ENCODE assay signal across 15 cellular contexts in the genomic region with DNA sequence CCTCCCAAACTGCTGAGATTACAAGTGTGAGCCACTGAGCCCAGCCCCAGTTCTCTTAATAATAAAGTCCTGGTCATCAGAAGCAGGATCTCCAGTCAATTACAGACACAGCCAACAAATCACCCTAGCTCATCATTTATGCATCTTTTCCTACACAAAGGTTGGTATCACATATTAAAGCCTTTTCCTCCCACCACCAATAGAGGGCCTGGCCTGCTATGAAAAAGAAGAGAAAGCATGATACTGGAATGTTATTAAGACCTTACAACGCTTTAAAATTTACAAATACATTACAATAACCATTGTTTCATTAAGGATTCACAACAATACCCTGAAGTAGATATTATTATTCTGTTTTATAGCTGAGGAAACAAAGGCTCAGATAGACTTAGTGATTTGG. TPM values are rescaled to one million over a fixed set of nuclear protein-coding genes. Genes with fewer than 3 reads are reported as not detected.
DNase-seq lines count a peak whose midpoint lies in the region; ATAC-seq and TF ChIP-seq lines count a peak whose summit lies in the region.
"Had no signal": no experiment of that assay in that cellular context is flagged by ENCODE, and none has a peak within 500 bp of the region (broad histone marks: within the 10 kb centered on the region; RNA-seq: fewer than 3 reads in every experiment).

No MANE protein-coding gene starts in this region.

- no peak overlapping the region for H3K27ac ChIP-seq in A673 (ENCODE audit: low read depth, low read length, poor library complexity, severe bottlenecking)
- no peak overlapping the region for H3K27ac ChIP-seq in GM23338 (ENCODE audit: low read depth)
- no peak overlapping the region for H3K27ac ChIP-seq in hepatocyte
- no peak overlapping the region for H3K27ac ChIP-seq in ascending aorta
- H3K27ac ChIP-seq: RWPE1 had no signal

- no peak overlapping the region; the same call in 1 of the 2 replicates for H2AFZ ChIP-seq in GM23338
- no peak overlapping the region for H2AFZ ChIP-seq in hepatocyte

- POLR2A ChIA-PET in A673 (lab: Charles Lee; ENCODE audit: low non-redundant PET) = no interaction called here

- peak; percentile 74 for TF ChIP-seq CTCF in A673 (conservative IDR thresholded peaks at IDR 0.05; ENCODE audit: low read depth, low read length)
- TF ChIP-seq CTCF in GM23338 (conservative IDR thresholded peaks at IDR 0.05; ENCODE audit: low read depth in 2 of 2) = peak; percentile 50 to 63
- TF ChIP-seq CTCF in hepatocyte (IDR thresholded peaks at IDR 0.05; ENCODE audit: poor library complexity) = peak; percentile 36
- TF ChIP-seq CTCF in ascending aorta (IDR thresholded peaks at IDR 0.05) = no peak

- H3K27me3 ChIP-seq in A673 (replicated peaks; ENCODE audit: insufficient read depth, low read depth, low read length, poor library complexity) (no peaks in the 10 kb centered on the region), GM23338 (ENCODE audit: insufficient read depth) (no peaks in the 10 kb centered on the region), hepatocyte (peaks cover 15% of the 10 kb centered on the region), ascending aorta (no peaks in the 10 kb centered on the region)

- no peaks in the 10 kb centered on the region for H3K36me3 Mint-ChIP-seq in GM23338 (ENCODE audit: low read depth)
- H3K36me3 Mint-ChIP-seq in activated T-helper 17 cell treated with anti-CD3 and anti-CD28 coated beads, Interleukin-2, amount 50 U/mL, for 72 hours (ENCODE audit: low read depth) = no peaks in the 10 kb centered on the region

- no peaks in the 10 kb centered on the region for H3K9me2 ChIP-seq in GM23338 (ENCODE audit: insufficient read depth)
- H3K9me2 ChIP-seq in hepatocyte (replicated peaks; ENCODE audit: insufficient read depth) = no peaks in the 10 kb centered on the region

- no peaks in the 10 kb centered on the region for H3F3A ChIP-seq in GM23338 (replicated peaks; ENCODE audit: low read depth)

- H4K20me1 ChIP-seq in GM23338 (replicated peaks; ENCODE audit: insufficient read depth) (no peaks in the 10 kb centered on the region), hepatocyte (ENCODE audit: insufficient read depth, poor library complexity, severe bottlenecking) (no peaks in the 10 kb centered on the region)

- DNase-seq in A673 (ENCODE audit: low spot score) (peak; percentile 65), GM23338 (ENCODE audit: low spot score) (peak; percentile 33), SK-MEL-5 (ENCODE audit: low read depth, low spot score) (peak; percentile 65), hepatocyte (ENCODE audit: low spot score) (no peak), Kasumi-1 (lab: John Stamatoyannopoulos, UW) (no peak), ascending aorta (ENCODE audit: low spot score in 2 of 2) (no peak)
- DNase-seq in stimulated activated CD4-positive, alpha-beta T cell treated with anti-CD3 and anti-CD28 coated beads, Interleukin-1b, Interleukin-23, amount 100 ng/mL, for 48 hours = no peak
- DNase-seq: activated CD4-positive, CD25-positive, alpha-beta regulatory T cell; activated effector memory CD4-positive, alpha-beta T cell treated with Interleukin-2 at 50 U/mL for 16 hours; CD4-positive, alpha-beta T cell; cortex of kidney; naive B cell had no signal

- peak; percentile 34; the same call in 1 of the 3 replicates for ATAC-seq in GM23338
- ATAC-seq in activated T-helper 17 cell treated with anti-CD3 and anti-CD28 coated beads, Interleukin-2, amount 50 U/mL, for 72 hours (replicated peaks) = no peak

- no peaks in the 10 kb centered on the region for H3K36me3 ChIP-seq in A673 (ENCODE audit: insufficient read depth, low read length, poor library complexity, severe bottlenecking)
- no peaks in the 10 kb centered on the region for H3K36me3 ChIP-seq in GM23338 (ENCODE audit: insufficient read depth)
- no peaks in the 10 kb centered on the region for H3K36me3 ChIP-seq in hepatocyte (replicated peaks; ENCODE audit: insufficient read depth, low read depth)
- H3K36me3 ChIP-seq in ascending aorta = no peaks in the 10 kb centered on the region

- H3K27ac Mint-ChIP-seq in GM23338 = no peak overlapping the region
- H3K27ac Mint-ChIP-seq in activated T-helper 17 cell treated with anti-CD3 and anti-CD28 coated beads, Interleukin-2, amount 50 U/mL, for 72 hours = no peak overlapping the region
- H3K27ac Mint-ChIP-seq: CD4-positive, alpha-beta T cell; naive B cell; stimulated activated naive CD8-positive, alpha-beta T cell treated with anti-CD3 and anti-CD28 coated beads, Interleukin-15, Interleukin-2, amounts not matched to agents 100 ng/mL and 50 ng/mL, for 24 hours had no signal

- 32% methylated on average over 1 of the region's 1 CpG for WGBS in hepatocyte (ENCODE audit: low lambda C conversion rate, missing lambda C conversion rate)

- BruUV-seq in A673 (replicated peaks; lab: Mats Ljungman, UMichigan) = no TSS peak

- no peaks in the 10 kb centered on the region for H3K9me3 Mint-ChIP-seq in GM23338
- H3K9me3 Mint-ChIP-seq in activated T-helper 17 cell treated with anti-CD3 and anti-CD28 coated beads, Interleukin-2, amount 50 U/mL, for 72 hours = no peaks in the 10 kb centered on the region
- H3K9me3 Mint-ChIP-seq: CD4-positive, alpha-beta T cell; stimulated activated naive CD8-positive, alpha-beta T cell treated with anti-CD3 and anti-CD28 coated beads, Interleukin-15, Interleukin-2, amounts not matched to agents 100 ng/mL and 50 ng/mL, for 24 hours had no signal

- H3K4me1 ChIP-seq in A673 (ENCODE audit: insufficient read depth, low read length, poor library complexity, severe bottlenecking) = peaks cover 4% of the 10 kb centered on the region
- peaks cover 5% of the 10 kb centered on the region; the same call in 1 of the 2 replicates for H3K4me1 ChIP-seq in GM23338 (ENCODE audit: insufficient read depth)
- no peaks in the 10 kb centered on the region for H3K4me1 ChIP-seq in hepatocyte (ENCODE audit: insufficient read depth)
- no peaks in the 10 kb centered on the region for H3K4me1 ChIP-seq in ascending aorta

- H3K4me3 Mint-ChIP-seq in GM23338 = no peak overlapping the region
- H3K4me3 Mint-ChIP-seq in activated T-helper 17 cell treated with anti-CD3 and anti-CD28 coated beads, Interleukin-2, amount 50 U/mL, for 72 hours = no peak overlapping the region
- H3K4me3 Mint-ChIP-seq: CD4-positive, alpha-beta T cell; naive B cell; stimulated activated naive CD8-positive, alpha-beta T cell treated with anti-CD3 and anti-CD28 coated beads, Interleukin-15, Interleukin-2, amounts not matched to agents 100 ng/mL and 50 ng/mL, for 24 hours had no signal

- no peaks in the 10 kb centered on the region for H3K27me3 Mint-ChIP-seq in GM23338 (ENCODE audit: insufficient read depth, low read depth, poor library complexity)
- peaks cover 29% of the 10 kb centered on the region for H3K27me3 Mint-ChIP-seq in activated T-helper 17 cell treated with anti-CD3 and anti-CD28 coated beads, Interleukin-2, amount 50 U/mL, for 72 hours

- H3K4me3 ChIP-seq in A673 (ENCODE audit: low read depth, low read length, poor library complexity, severe bottlenecking) (no peak overlapping the region), GM23338 (no peak overlapping the region), hepatocyte (no peak overlapping the region), ascending aorta (no peak overlapping the region)

- CTCF ChIA-PET in A673 (lab: Charles Lee) = interaction anchor here (0.6 to 0.9 kb wide), 3 partner anchors 9 to 63 kb away, joined by 3 to 4 read pairs (median 3); no protein-coding TSS in a partner anchor

- no peaks in the 10 kb centered on the region for H3K79me2 ChIP-seq in GM23338 (replicated peaks; ENCODE audit: insufficient read depth)
- H3K79me2 ChIP-seq in hepatocyte = no peaks in the 10 kb centered on the region

- no peak overlapping the region for H3K4me2 ChIP-seq in GM23338
- no peak overlapping the region for H3K4me2 ChIP-seq in hepatocyte

- peaks cover 3% of the 10 kb centered on the region; the same call in 1 of the 3 replicates for H3K4me1 Mint-ChIP-seq in GM23338
- no peaks in the 10 kb centered on the region for H3K4me1 Mint-ChIP-seq in activated T-helper 17 cell treated with anti-CD3 and anti-CD28 coated beads, Interleukin-2, amount 50 U/mL, for 72 hours
- H3K4me1 Mint-ChIP-seq: naive B cell had no signal

- intact Hi-C loops in A673 (cut with micrococcal nuclease; ENCODE audit: unreplicated experiment) (no loop called here), ascending aorta (cut with DNase I) (no loop called here)

- H3K9me3 ChIP-seq in A673 (ENCODE audit: low read depth, low read length, poor library complexity, severe bottlenecking) (peaks cover 4% of the 10 kb centered on the region), hepatocyte (ENCODE audit: low read depth) (no peaks in the 10 kb centered on the region), ascending aorta (no peaks in the 10 kb centered on the region)

- in situ Hi-C loops in SK-MEL-5 (cut with HindIII; ENCODE audit: low pct_unique_long_range_greater_than_20kb, low sequenced_read_pairs) = no loop called here

TF ChIP-seq in GM23338, 12 proteins besides CTCF, POLR2A, EP300 and RAD21 (continues in another document):
- TF ChIP-seq JUNB (IDR thresholded peaks at IDR 0.05; ENCODE audit: unreplicated experiment) (no peak), STAT1 (IDR thresholded peaks at IDR 0.05; ENCODE audit: unreplicated experiment) (no peak), POLR2AphosphoS5 (IDR thresholded peaks at IDR 0.05; ENCODE audit: low read depth) (no peak), EZH2 (IDR thresholded peaks at IDR 0.05; ENCODE audit: low read depth, unreplicated experiment) (no peak), ZNF114 (CRISPR knock-in tag; IDR thresholded peaks at IDR 0.05) (no peak), ZNF331 (CRISPR knock-in tag; IDR thresholded peaks at IDR 0.05; ENCODE audit: low read depth) (no peak), CREB1 (CRISPR knock-in tag; IDR thresholded peaks at IDR 0.05; ENCODE audit: low read depth) (no peak), NANOG (IDR thresholded peaks at IDR 0.05; ENCODE audit: borderline replicate concordance) (no peak)

RNA-seq across cellular contexts. Expression of a gene that starts 25.9 kb away (rescaled TPM):
- total RNA-seq in A673 (2021) = 65.1 and 74.4 TPM in 2 replicates
- total RNA-seq in GM23338 (2014; rRNA removed; shearing (Covaris generic)) = not detected in 2 replicates
- not detected in 2 replicates for polyA plus RNA-seq in GM23338 (2016; fragmentation: Nextera tagmentation; extraction: Ambion mirVana)
- 1.1 and 1.3 TPM in 2 replicates for total RNA-seq in SK-MEL-5 (2014; rRNA removed; shearing (Covaris generic))
- 2.0 and 2.6 TPM in 2 replicates for polyA plus RNA-seq in SK-MEL-5 (2015; cell fraction: cytosol; rRNA removed)
- polyA plus RNA-seq in SK-MEL-5 (2015; cell fraction: nucleus; rRNA removed) = 2.3 and 2.7 TPM in 2 replicates
- total RNA-seq in hepatocyte = not detected in 2 replicates
- polyA plus RNA-seq in hepatocyte = not detected in 2 replicates
- not detected for total RNA-seq in activated T-helper 17 cell treated with anti-CD3 and anti-CD28 coated beads, Interleukin-2, amount 50 U/mL, for 72 hours
- not detected for total RNA-seq in ascending aorta
- total RNA-seq: CD4-positive, alpha-beta T cell had no signal

Comparison
In these comparisons a context has a peak if more than half of its experiments do, and no peak if none do; other contexts are left out.
1. DNase-seq: peak in A673 (single experiment), GM23338 (single experiment) and SK-MEL-5 (single experiment); none in hepatocyte (single experiment), stimulated activated CD4-positive, alpha-beta T cell treated with anti-CD3 and anti-CD28 coated beads, Interleukin-1b, Interleukin-23, amount 100 ng/mL, for 48 hours (single experiment), Kasumi-1 (0 of 2) and ascending aorta (0 of 2).
2. CTCF ChIP-seq: peak in A673 (single experiment), GM23338 (2 of 2) and hepatocyte (single experiment); none in ascending aorta (0 of 3).
3. RNA of a gene that starts 25.9 kb away (total RNA-seq): 65.1 to 74.4 TPM in A673; 1.1 to 1.3 TPM in SK-MEL-5, not detected in hepatocyte, not detected in GM23338, not detected in activated T-helper 17 cell treated with anti-CD3 and anti-CD28 coated beads, Interleukin-2, amount 50 U/mL, for 72 hours and not detected in ascending aorta (single experiment); every median in the first group is over 10 times any median in the second.